ENCODE assay signal across 12 cellular contexts in genomic region chr22:46091277-46091977, GRCh38. TPM values are rescaled to one million over a fixed set of nuclear protein-coding genes. Genes with fewer than 3 reads are reported as not detected.
DNase-seq lines count a peak whose midpoint lies in the region; ATAC-seq and TF ChIP-seq lines count a peak whose summit lies in the region.
"Had no signal": no experiment of that assay in that cellular context is flagged by ENCODE, and none has a peak within 500 bp of the region (broad histone marks: within the 10 kb centered on the region; RNA-seq: fewer than 3 reads in every experiment).

No MANE protein-coding gene starts in this region.

- H3K4me1 ChIP-seq in lower lobe of right lung, result peaks cover 96% of the 10 kb centered on the region

- DNase-seq in RWPE1 (ENCODE audit: low spot score) (no peak), coronary artery (ENCODE audit: low spot score) (no peak), lower lobe of right lung (peak; percentile 26), HuH-7 (ENCODE audit: low spot score) (no peak), HT-29 (ENCODE audit: low spot score) (no peak), NCI-H1092 (lab: John Stamatoyannopoulos, UW) (no peak), sciatic nerve (ENCODE audit: low spot score) (no peak)
- DNase-seq: activated CD4-positive, alpha-beta T cell treated with anti-CD3 and anti-CD28 coated beads for 36 hours; cortex of kidney; glutamatergic neuron; NCI-H1417 treated with DMSO at 0.1 percent for 48 hours had no signal

- H3K4me3 ChIP-seq in coronary artery (peak overlapping the region; percentile 96), lower lobe of right lung (no peak overlapping the region)

- POLR2A ChIA-PET in RWPE1 (lab: Yijun Ruan, JAX; ENCODE audit: low non-redundant PET), result no interaction called here

- ATAC-seq in lower lobe of right lung, result no peak
- ATAC-seq in sciatic nerve, result no peak
- ATAC-seq: activated CD4-positive, alpha-beta T cell treated with anti-CD3 and anti-CD28 coated beads for 36 hours had no signal

- peak overlapping the region; percentile 100 for H3K27ac ChIP-seq in RWPE1
- peak overlapping the region; percentile 99 to 100 for H3K27ac ChIP-seq in coronary artery
- peak overlapping the region; percentile 98 for H3K27ac ChIP-seq in lower lobe of right lung
- peak overlapping the region; percentile 98 for H3K27ac ChIP-seq in temporal lobe (ENCODE audit: low read depth, low read length)

- H3K36me3 ChIP-seq in lower lobe of right lung, result peaks cover 73% of the 10 kb centered on the region

- intact Hi-C loops in lower lobe of right lung (cut with DNase I) (no loop called here), sciatic nerve (cut with DNase I) (no loop called here)

- no peaks in the 10 kb centered on the region for H3K27me3 ChIP-seq in lower lobe of right lung (ENCODE audit: low read depth)

- CTCF ChIA-PET in RWPE1 (lab: Yijun Ruan, JAX), result no interaction called here

- no peaks in the 10 kb centered on the region for H3K9me3 ChIP-seq in lower lobe of right lung

- TF ChIP-seq CTCF in RWPE1 (conservative IDR thresholded peaks at IDR 0.05; ENCODE audit: low read depth) (no peak), coronary artery (IDR thresholded peaks at IDR 0.05) (no peak), lower lobe of right lung (IDR thresholded peaks at IDR 0.05) (no peak)

RNA-seq across cellular contexts. Expression of gene PPARA, which starts 58.9 kb away (rescaled TPM):
- total RNA-seq in lower lobe of right lung (20.5 TPM), temporal lobe (4.9 TPM), sciatic nerve (39.2 TPM)
- total RNA-seq in HT-29 (2014; rRNA removed; shearing (Covaris generic)), result 14.6 and 18.1 TPM in 2 replicates
